1 cellular context compared by ENCODE assay signal in the genomic region with DNA sequence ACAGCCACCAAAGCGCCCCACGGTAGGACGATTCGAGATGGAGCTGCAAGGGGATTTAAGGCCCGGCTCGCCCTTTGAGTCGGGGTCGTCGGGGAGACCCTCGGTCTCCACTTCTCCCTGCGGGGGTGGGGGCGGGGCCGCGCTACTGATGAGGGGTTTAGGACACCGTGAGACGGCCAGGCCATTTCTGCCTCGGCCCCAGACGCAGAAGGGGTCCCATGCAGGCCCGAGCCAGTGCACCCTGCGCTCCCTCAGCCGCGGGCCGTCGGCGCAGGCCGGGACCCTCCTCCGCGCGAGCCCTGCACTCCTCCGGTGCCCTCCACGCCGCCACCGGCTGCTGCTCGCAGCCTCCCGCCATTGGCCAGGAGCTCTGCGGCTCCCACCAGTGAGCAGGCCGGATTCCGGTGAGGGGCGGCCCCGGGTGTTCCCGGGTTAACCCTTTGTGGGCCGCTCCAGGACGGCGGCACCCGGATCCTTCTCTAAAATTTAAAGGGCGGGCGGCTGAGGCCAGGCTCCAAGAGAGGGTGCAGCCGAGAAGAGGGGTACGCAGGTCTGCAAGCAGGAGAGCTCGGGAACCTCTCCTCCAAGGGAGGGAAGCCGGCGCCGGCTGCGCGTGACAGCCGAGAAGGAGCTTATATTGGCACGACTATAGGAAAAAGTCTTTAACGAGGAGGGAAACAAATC.
TF ChIP-seq lines count a peak whose summit lies in the region.

No MANE protein-coding gene starts in this region.

TF ChIP-seq in SK-N-SH, 30 proteins besides CTCF, POLR2A, EP300 and RAD21 (continued from another document):
- TF ChIP-seq, protein P1, sequence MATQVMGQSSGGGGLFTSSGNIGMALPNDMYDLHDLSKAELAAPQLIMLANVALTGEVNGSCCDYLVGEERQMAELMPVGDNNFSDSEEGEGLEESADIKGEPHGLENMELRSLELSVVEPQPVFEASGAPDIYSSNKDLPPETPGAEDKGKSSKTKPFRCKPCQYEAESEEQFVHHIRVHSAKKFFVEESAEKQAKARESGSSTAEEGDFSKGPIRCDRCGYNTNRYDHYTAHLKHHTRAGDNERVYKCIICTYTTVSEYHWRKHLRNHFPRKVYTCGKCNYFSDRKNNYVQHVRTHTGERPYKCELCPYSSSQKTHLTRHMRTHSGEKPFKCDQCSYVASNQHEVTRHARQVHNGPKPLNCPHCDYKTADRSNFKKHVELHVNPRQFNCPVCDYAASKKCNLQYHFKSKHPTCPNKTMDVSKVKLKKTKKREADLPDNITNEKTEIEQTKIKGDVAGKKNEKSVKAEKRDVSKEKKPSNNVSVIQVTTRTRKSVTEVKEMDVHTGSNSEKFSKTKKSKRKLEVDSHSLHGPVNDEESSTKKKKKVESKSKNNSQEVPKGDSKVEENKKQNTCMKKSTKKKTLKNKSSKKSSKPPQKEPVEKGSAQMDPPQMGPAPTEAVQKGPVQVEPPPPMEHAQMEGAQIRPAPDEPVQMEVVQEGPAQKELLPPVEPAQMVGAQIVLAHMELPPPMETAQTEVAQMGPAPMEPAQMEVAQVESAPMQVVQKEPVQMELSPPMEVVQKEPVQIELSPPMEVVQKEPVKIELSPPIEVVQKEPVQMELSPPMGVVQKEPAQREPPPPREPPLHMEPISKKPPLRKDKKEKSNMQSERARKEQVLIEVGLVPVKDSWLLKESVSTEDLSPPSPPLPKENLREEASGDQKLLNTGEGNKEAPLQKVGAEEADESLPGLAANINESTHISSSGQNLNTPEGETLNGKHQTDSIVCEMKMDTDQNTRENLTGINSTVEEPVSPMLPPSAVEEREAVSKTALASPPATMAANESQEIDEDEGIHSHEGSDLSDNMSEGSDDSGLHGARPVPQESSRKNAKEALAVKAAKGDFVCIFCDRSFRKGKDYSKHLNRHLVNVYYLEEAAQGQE (IDR thresholded peaks at IDR 0.05; ENCODE audit: low read depth, low read length): no peak
- TF ChIP-seq TCF12 (IDR thresholded peaks at IDR 0.05) (no peak; the same call in 1 of the 2 replicates), TEAD4 (IDR thresholded peaks at IDR 0.05; ENCODE audit: borderline replicate concordance, insufficient read depth) (0 out of 2 replicates have a peak, but pooled peaks have one; percentile 6), POLR2AphosphoS5 (IDR thresholded peaks at IDR 0.05; ENCODE audit: low read depth, low read length) (peak; percentile 52; the same call in 1 of the 2 replicates), GABPA (IDR thresholded peaks at IDR 0.05; ENCODE audit: low read depth) (no peak), SMC3 (IDR thresholded peaks at IDR 0.05; ENCODE audit: low read depth, low read length) (no peak), FOSL2 (IDR thresholded peaks at IDR 0.05; ENCODE audit: borderline replicate concordance, low read depth) (no peak), FOXJ3 (CRISPR knock-in tag; IDR thresholded peaks at IDR 0.05) (no peak), SIN3A (IDR thresholded peaks at IDR 0.05; ENCODE audit: borderline replicate concordance, low read depth, low read length) (no peak), RFX5 (IDR thresholded peaks at IDR 0.05; ENCODE audit: low read length) (peak; percentile 64), GATA2 (CRISPR knock-in tag; IDR thresholded peaks at IDR 0.05) (no peak), EZH2phosphoT487 (IDR thresholded peaks at IDR 0.05; ENCODE audit: borderline replicate concordance, low read depth) (no peak), RCOR1 (IDR thresholded peaks at IDR 0.05; ENCODE audit: low read length) (no peak)
- TF ChIP-seq, protein P2, sequence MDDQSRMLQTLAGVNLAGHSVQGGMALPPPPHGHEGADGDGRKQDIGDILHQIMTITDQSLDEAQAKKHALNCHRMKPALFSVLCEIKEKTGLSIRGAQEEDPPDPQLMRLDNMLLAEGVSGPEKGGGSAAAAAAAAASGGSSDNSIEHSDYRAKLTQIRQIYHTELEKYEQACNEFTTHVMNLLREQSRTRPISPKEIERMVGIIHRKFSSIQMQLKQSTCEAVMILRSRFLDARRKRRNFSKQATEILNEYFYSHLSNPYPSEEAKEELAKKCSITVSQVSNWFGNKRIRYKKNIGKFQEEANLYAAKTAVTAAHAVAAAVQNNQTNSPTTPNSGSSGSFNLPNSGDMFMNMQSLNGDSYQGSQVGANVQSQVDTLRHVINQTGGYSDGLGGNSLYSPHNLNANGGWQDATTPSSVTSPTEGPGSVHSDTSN (IDR thresholded peaks at IDR 0.05): no peak
- TF ChIP-seq, protein P3, sequence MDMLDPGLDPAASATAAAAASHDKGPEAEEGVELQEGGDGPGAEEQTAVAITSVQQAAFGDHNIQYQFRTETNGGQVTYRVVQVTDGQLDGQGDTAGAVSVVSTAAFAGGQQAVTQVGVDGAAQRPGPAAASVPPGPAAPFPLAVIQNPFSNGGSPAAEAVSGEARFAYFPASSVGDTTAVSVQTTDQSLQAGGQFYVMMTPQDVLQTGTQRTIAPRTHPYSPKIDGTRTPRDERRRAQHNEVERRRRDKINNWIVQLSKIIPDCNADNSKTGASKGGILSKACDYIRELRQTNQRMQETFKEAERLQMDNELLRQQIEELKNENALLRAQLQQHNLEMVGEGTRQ (IDR thresholded peaks at IDR 0.05; ENCODE audit: borderline replicate concordance, low read depth, low read length): no peak
- TF ChIP-seq, protein P4, sequence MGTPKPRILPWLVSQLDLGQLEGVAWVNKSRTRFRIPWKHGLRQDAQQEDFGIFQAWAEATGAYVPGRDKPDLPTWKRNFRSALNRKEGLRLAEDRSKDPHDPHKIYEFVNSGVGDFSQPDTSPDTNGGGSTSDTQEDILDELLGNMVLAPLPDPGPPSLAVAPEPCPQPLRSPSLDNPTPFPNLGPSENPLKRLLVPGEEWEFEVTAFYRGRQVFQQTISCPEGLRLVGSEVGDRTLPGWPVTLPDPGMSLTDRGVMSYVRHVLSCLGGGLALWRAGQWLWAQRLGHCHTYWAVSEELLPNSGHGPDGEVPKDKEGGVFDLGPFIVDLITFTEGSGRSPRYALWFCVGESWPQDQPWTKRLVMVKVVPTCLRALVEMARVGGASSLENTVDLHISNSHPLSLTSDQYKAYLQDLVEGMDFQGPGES (IDR thresholded peaks at IDR 0.05; ENCODE audit: low read depth, low read length): 0 out of 2 replicates have a peak, but pooled peaks have one; percentile 23
- TF ChIP-seq, protein P5, sequence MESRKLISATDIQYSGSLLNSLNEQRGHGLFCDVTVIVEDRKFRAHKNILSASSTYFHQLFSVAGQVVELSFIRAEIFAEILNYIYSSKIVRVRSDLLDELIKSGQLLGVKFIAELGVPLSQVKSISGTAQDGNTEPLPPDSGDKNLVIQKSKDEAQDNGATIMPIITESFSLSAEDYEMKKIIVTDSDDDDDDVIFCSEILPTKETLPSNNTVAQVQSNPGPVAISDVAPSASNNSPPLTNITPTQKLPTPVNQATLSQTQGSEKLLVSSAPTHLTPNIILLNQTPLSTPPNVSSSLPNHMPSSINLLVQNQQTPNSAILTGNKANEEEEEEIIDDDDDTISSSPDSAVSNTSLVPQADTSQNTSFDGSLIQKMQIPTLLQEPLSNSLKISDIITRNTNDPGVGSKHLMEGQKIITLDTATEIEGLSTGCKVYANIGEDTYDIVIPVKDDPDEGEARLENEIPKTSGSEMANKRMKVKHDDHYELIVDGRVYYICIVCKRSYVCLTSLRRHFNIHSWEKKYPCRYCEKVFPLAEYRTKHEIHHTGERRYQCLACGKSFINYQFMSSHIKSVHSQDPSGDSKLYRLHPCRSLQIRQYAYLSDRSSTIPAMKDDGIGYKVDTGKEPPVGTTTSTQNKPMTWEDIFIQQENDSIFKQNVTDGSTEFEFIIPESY (IDR thresholded peaks at IDR 0.05; ENCODE audit: borderline replicate concordance, low read depth): no peak
